ENCODE assay signal across 25 cellular contexts in the genomic region with DNA sequence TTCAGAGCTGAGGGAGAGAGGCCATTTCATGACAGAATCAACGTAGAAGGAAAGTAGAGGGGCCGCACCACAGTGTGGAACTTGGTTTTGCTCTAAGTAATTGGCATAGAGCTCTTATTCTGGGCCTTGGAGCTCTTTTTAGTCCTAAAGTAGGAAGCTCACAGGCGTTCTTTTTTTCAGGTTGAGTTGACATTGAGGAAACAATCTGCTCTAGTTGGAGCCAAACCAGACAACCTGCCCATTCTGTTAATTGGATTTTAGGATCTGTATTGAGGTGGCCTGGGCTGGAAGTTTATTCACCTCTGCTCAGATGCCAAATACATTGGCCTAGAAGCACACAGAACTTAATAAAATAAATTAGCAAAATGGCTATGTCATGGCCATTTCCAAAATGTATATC.
"Had no signal": no experiment of that assay in that cellular context is flagged by ENCODE, and none has a peak within 500 bp of the region (broad histone marks: within the 10 kb centered on the region; RNA-seq: fewer than 3 reads in every experiment).

No MANE protein-coding gene starts in this region.

- H3K4me3 ChIP-seq: esophagus muscularis mucosa, heart right ventricle, left lung, mucosa of descending colon, prostate gland, right atrium auricular region, smooth muscle cell, stomach, thyroid gland, vagina had no signal

- H3K36me3 ChIP-seq: esophagus muscularis mucosa, heart right ventricle, left lung, prostate gland, right atrium auricular region, stomach, thyroid gland, vagina had no signal

- ATAC-seq: heart right ventricle; left cardiac atrium; left lung; mucosa of descending colon; natural killer cell treated with Interleukin-12 subunit alpha and Interleukin-12 subunit beta and Interleukin-15 and Interleukin-18, amount 100 ng/mL, for 72 hours; sciatic nerve; stimulated activated effector memory CD8-positive, alpha-beta T cell treated with anti-CD3 and anti-CD28 coated beads, Interleukin-12 subunit alpha, Interleukin-12 subunit beta, amount 100 ng/mL, for 72 hours had no signal

- H3K27ac ChIP-seq: esophagus muscularis mucosa, heart right ventricle, left lung, prostate gland, right atrium auricular region, stomach, thyroid gland, vagina had no signal

- H3K27me3 ChIP-seq: esophagus muscularis mucosa, heart right ventricle, left lung, right atrium auricular region, stomach, thyroid gland, vagina had no signal

- DNase-seq: effector memory CD4-positive, alpha-beta T cell; foreskin melanocyte; glutamatergic neuron; heart right ventricle; hippocampal formation; left cardiac atrium; left lung; mesenchymal stem cell; mucosa of descending colon; naive B cell; stimulated activated CD4-positive, alpha-beta T cell treated with anti-CD3 and anti-CD28 coated beads, Interleukin-12 subunit alpha, Interleukin-12 subunit beta, amount 100 ng/mL, for 4 hours; stimulated activated CD4-positive, alpha-beta T cell treated with anti-CD3 and anti-CD28 coated beads, Interleukin-1b, Interleukin-23, amount 100 ng/mL, for 48 hours; stimulated activated CD4-positive, alpha-beta T cell treated with anti-CD3 and anti-CD28 coated beads, Interleukin-4, amount 100 ng/mL, for 24 hours; stimulated activated naive CD4-positive, alpha-beta T cell treated with Interleukin-2 at 50 U/mL for 16 hours; stomach; thyroid gland; trophoblast cell had no signal

- H3K4me1 ChIP-seq: esophagus muscularis mucosa, heart right ventricle, left lung, prostate gland, right atrium auricular region, stomach, thyroid gland, vagina had no signal

- H3K9me3 ChIP-seq: esophagus muscularis mucosa, heart right ventricle, left lung, mucosa of descending colon, prostate gland, right atrium auricular region, stomach, thyroid gland, vagina had no signal

- H3K4me2 ChIP-seq: smooth muscle cell had no signal
